ENCODE assay signal across 8 cellular contexts in genomic region chr5:149434162-149435014, GRCh38. TPM values are rescaled to one million over a fixed set of nuclear protein-coding genes. Genes with fewer than 3 reads are reported as not detected.
DNase-seq lines count a peak whose midpoint lies in the region; ATAC-seq and TF ChIP-seq lines count a peak whose summit lies in the region.

No MANE protein-coding gene starts in this region.

- H3K27ac Mint-ChIP-seq in CD4-positive, alpha-beta T cell, result no peak overlapping the region
- no peak overlapping the region for H3K27ac Mint-ChIP-seq in stimulated activated memory B cell treated with anti-CD40 and anti-IgM and Interleukin-4, amounts not matched to agents 10 μg/mL and 1 μg/mL and 100 μg/mL, for 72 hours

- no peaks in the 10 kb centered on the region for H3K36me3 Mint-ChIP-seq in CD4-positive, alpha-beta T cell (ENCODE audit: low read depth)
- no peaks in the 10 kb centered on the region for H3K36me3 Mint-ChIP-seq in stimulated activated memory B cell treated with anti-CD40 and anti-IgM and Interleukin-4, amounts not matched to agents 10 μg/mL and 1 μg/mL and 100 μg/mL, for 72 hours

- no peak overlapping the region for H3K4me3 ChIP-seq in Panc1 (ENCODE audit: low read depth in 2 of 2, low read length in 2 of 2)
- no peak overlapping the region for H3K4me3 ChIP-seq in fibroblast of villous mesenchyme (ENCODE audit: low read depth, low read length)

- H3K27me3 ChIP-seq in CD4-positive, alpha-beta T cell (ENCODE audit: control insufficient read depth, insufficient read depth, low read length), result no peaks in the 10 kb centered on the region
- no peaks in the 10 kb centered on the region for H3K27me3 ChIP-seq in Panc1 (ENCODE audit: control insufficient read depth, insufficient read depth, low read length)

- no peaks in the 10 kb centered on the region for H3K27me3 Mint-ChIP-seq in CD4-positive, alpha-beta T cell
- peaks cover 31% of the 10 kb centered on the region for H3K27me3 Mint-ChIP-seq in stimulated activated memory B cell treated with anti-CD40 and anti-IgM and Interleukin-4, amounts not matched to agents 10 μg/mL and 1 μg/mL and 100 μg/mL, for 72 hours

- DNase-seq in CD4-positive, alpha-beta T cell, result peak; percentile 9 to 58 (median 34)
- peak; percentile 79 for DNase-seq in HEK293T (ENCODE audit: extremely low spot score)
- DNase-seq in Panc1 (ENCODE audit: low read depth, low spot score), result peak; percentile 50
- peak; percentile 65 to 73 for DNase-seq in activated T-cell treated with anti-CD3 and anti-CD28 coated beads, Interleukin-2, amount 50 U/mL, for 48 hours
- peak; percentile 88 for DNase-seq in fibroblast of villous mesenchyme (ENCODE audit: low read depth)
- DNase-seq in pons (ENCODE audit: low spot score), result peak; percentile 45
- DNase-seq in GF-D8 (lab: John Stamatoyannopoulos, UW), result no peak

- no peaks in the 10 kb centered on the region for H3K36me3 ChIP-seq in Panc1 (ENCODE audit: control insufficient read depth, insufficient read depth, low read length)

- CTCF ChIA-PET in CD4-positive, alpha-beta T cell (lab: Charles Lee), result interaction anchor here (1.0 to 2.0 kb wide), 5 partner anchors 8 to 128 kb away, joined by 3 to 6 read pairs (median 4); partner anchors contain the start of gene CSNK1A1
- CTCF ChIA-PET in HEK293T (lab: Yijun Ruan, JAX) (interaction anchor here (0.5 to 5.4 kb wide), 30 partner anchors 8 to 185 kb away, joined by 3 to 87 read pairs (median 4); partner anchors contain the start of genes ARHGEF37, CSNK1A1 and PCYOX1L), Panc1 (lab: Charles Lee) (interaction anchor here (0.5 to 1.9 kb wide), 10 partner anchors 11 to 184 kb away, joined by 3 to 7 read pairs (median 4); no protein-coding TSS in a partner anchor)

- H3K4me1 Mint-ChIP-seq in CD4-positive, alpha-beta T cell (ENCODE audit: low read depth), result peaks cover 7% of the 10 kb centered on the region
- H3K4me1 Mint-ChIP-seq in stimulated activated memory B cell treated with anti-CD40 and anti-IgM and Interleukin-4, amounts not matched to agents 10 μg/mL and 1 μg/mL and 100 μg/mL, for 72 hours, result no peaks in the 10 kb centered on the region

- no peaks in the 10 kb centered on the region for H3K9me3 Mint-ChIP-seq in CD4-positive, alpha-beta T cell
- peaks cover 2% of the 10 kb centered on the region for H3K9me3 Mint-ChIP-seq in stimulated activated memory B cell treated with anti-CD40 and anti-IgM and Interleukin-4, amounts not matched to agents 10 μg/mL and 1 μg/mL and 100 μg/mL, for 72 hours

- in situ Hi-C loops in Panc1 (cut with HindIII; ENCODE audit: low pct_unique_long_range_greater_than_20kb, low sequenced_read_pairs), result no loop called here

- TF ChIP-seq CTCF in CD4-positive, alpha-beta T cell (IDR thresholded peaks at IDR 0.05), result peak; percentile 93
- TF ChIP-seq CTCF in Panc1 (IDR thresholded peaks at IDR 0.05) (peak; percentile 97), fibroblast of villous mesenchyme (IDR thresholded peaks at IDR 0.05; ENCODE audit: insufficient read depth, low read depth, low read length) (peak; percentile 90)

- no peaks in the 10 kb centered on the region for H3K9me3 ChIP-seq in CD4-positive, alpha-beta T cell (ENCODE audit: control insufficient read depth, low read length)
- H3K9me3 ChIP-seq in Panc1 (ENCODE audit: control insufficient read depth, insufficient read depth, low read depth, low read length), result no peaks in the 10 kb centered on the region

- peaks cover 4% of the 10 kb centered on the region; the same call in 1 of the 2 replicates for H3K4me1 ChIP-seq in Panc1 (ENCODE audit: control insufficient read depth, insufficient read depth, low read length)

- POLR2A ChIA-PET in CD4-positive, alpha-beta T cell (lab: Charles Lee), result no interaction called here
- POLR2A ChIA-PET in HEK293T (lab: Yijun Ruan, JAX), result interaction anchor here (0.7 to 2.3 kb wide), 3 partner anchors 11 to 117 kb away, joined by 4 to 9 read pairs (median 6); partner anchors contain the start of genes CSNK1A1 and PCYOX1L
- POLR2A ChIA-PET in Panc1 (lab: Charles Lee), result interaction anchor here (0.6 kb wide), 1 partner anchor 79 kb away, joined by 12 read pairs; no protein-coding TSS in a partner anchor

- H3K4me3 Mint-ChIP-seq in CD4-positive, alpha-beta T cell, result no peak overlapping the region
- H3K4me3 Mint-ChIP-seq in stimulated activated memory B cell treated with anti-CD40 and anti-IgM and Interleukin-4, amounts not matched to agents 10 μg/mL and 1 μg/mL and 100 μg/mL, for 72 hours, result no peak overlapping the region

- no TSS peak for BruUV-seq in Panc1 (replicated peaks; lab: Mats Ljungman, UMichigan)

- H3K27ac ChIP-seq in CD4-positive, alpha-beta T cell (ENCODE audit: low read depth, low read length), result no peak overlapping the region
- H3K27ac ChIP-seq in Panc1 (ENCODE audit: low read length), result no peak overlapping the region

- peak; percentile 74 for ATAC-seq in CD4-positive, alpha-beta T cell (ENCODE audit: poor library complexity)
- ATAC-seq in Panc1, result peak; percentile 68
- ATAC-seq in stimulated activated memory B cell treated with anti-CD40 and anti-IgM and Interleukin-4, amounts not matched to agents 10 μg/mL and 1 μg/mL and 100 μg/mL, for 72 hours, result no peak

- intact Hi-C loops in CD4-positive, alpha-beta T cell (cut with DNase I, micrococcal nuclease), result loop anchor here (1.0 to 5.0 kb wide), 3 partner anchors 62 to 130 kb away; no protein-coding TSS in a partner anchor
- intact Hi-C loops in Panc1 (cut with micrococcal nuclease; ENCODE audit: unreplicated experiment), result loop anchor here (1.0 kb wide), 1 partner anchor 52 kb away; no protein-coding TSS in a partner anchor

TF ChIP-seq in HEK293T, 16 proteins besides CTCF, POLR2A, EP300 and RAD21:
- TF ChIP-seq PKNOX1 (IDR thresholded peaks at IDR 0.05) (peak; percentile 52), SP1 (IDR thresholded peaks at IDR 0.05) (no peak)

RNA-seq across cellular contexts. Expression of gene IL17B, which starts 55.3 kb away (rescaled TPM):
- not detected for total RNA-seq in CD4-positive, alpha-beta T cell
- total RNA-seq in Panc1 (2021; ENCODE audit: unreplicated experiment) (not detected), fibroblast of villous mesenchyme (1.3 TPM in 1 of 2 replicates, not detected in the other)
- polyA plus RNA-seq in Panc1 (2012; ENCODE audit: insufficient read length), result not detected
